In genomic region chr2:11745613-11746375, GRCh38 we compare ENCODE assay signal across 1 cellular context.
TF ChIP-seq lines count a peak whose summit lies in the region.

No MANE protein-coding gene starts in this region.

TF ChIP-seq in K562, 482 proteins besides CTCF, POLR2A, EP300 and RAD21 (continued from another document and continues in another):
- TF ChIP-seq ESRRA (IDR thresholded peaks at IDR 0.05; ENCODE audit: borderline replicate concordance, low read depth) (0 out of 2 replicates have a peak, but pooled peaks have one; percentile 15), ELK3 (CRISPR knock-in tag; IDR thresholded peaks at IDR 0.05) (no peak), ZBTB43 (CRISPR knock-in tag; IDR thresholded peaks at IDR 0.05) (no peak), ZFP36 (IDR thresholded peaks at IDR 0.05; ENCODE audit: low read depth, low read length, partially characterized antibody) (no peak), RBFOX2 (IDR thresholded peaks at IDR 0.05; ENCODE audit: low read depth, low read length) (no peak), PCBP2 (IDR thresholded peaks at IDR 0.05; ENCODE audit: low read depth, low read length, poor library complexity, severe bottlenecking) (no peak), ZNF586 (CRISPR knock-in tag; conservative IDR thresholded peaks at IDR 0.05) (no peak), ZNF699 (CRISPR knock-in tag; IDR thresholded peaks at IDR 0.05; ENCODE audit: insufficient replicate concordance) (no peak), TRIM24 (IDR thresholded peaks at IDR 0.05) (no peak), TBP (optimal IDR thresholded peaks at IDR 0.05; ENCODE audit: low read depth, low read length) (no peak), PHF20 (IDR thresholded peaks at IDR 0.05; ENCODE audit: partially characterized antibody) (no peak), MBD1 (CRISPR knock-in tag; IDR thresholded peaks at IDR 0.05) (peak; percentile 75; the same call in 1 of the 2 replicates), ATF4 (CRISPR knock-in tag; IDR thresholded peaks at IDR 0.05) (no peak), ZC3H8 (IDR thresholded peaks at IDR 0.05) (no peak), JUNB (CRISPR knock-in tag; conservative IDR thresholded peaks at IDR 0.05) (no peak), ZNF253 (CRISPR knock-in tag; conservative IDR thresholded peaks at IDR 0.05) (no peak), ZBTB33 (CRISPR knock-in tag; IDR thresholded peaks at IDR 0.05) (peak; percentile 55; the same call in 1 of the 2 replicates), CHAMP1 (IDR thresholded peaks at IDR 0.05) (no peak), ZNF184 (CRISPR knock-in tag; IDR thresholded peaks at IDR 0.05) (no peak), KDM1A (IDR thresholded peaks at IDR 0.05) (0 out of 4 replicates have a peak, but pooled peaks have one; percentile 3 to 34), PTBP1 (IDR thresholded peaks at IDR 0.05; ENCODE audit: low read depth, low read length) (no peak), RBM14 (IDR thresholded peaks at IDR 0.05; ENCODE audit: borderline replicate concordance, insufficient read depth, low read depth, low read length) (no peak), LARP7 (IDR thresholded peaks at IDR 0.05) (0 out of 2 replicates have a peak, but pooled peaks have one; percentile 67), ARID1B (IDR thresholded peaks at IDR 0.05) (0 out of 2 replicates have a peak, but pooled peaks have one; percentile 37), TGIF2 (CRISPR knock-in tag; IDR thresholded peaks at IDR 0.05) (no peak), PHTF2 (CRISPR knock-in tag; IDR thresholded peaks at IDR 0.05) (no peak), SMAD1 (IDR thresholded peaks at IDR 0.05; ENCODE audit: low read depth, low read length, partially characterized antibody) (no peak), IRF2 (CRISPR knock-in tag; IDR thresholded peaks at IDR 0.05) (no peak), ZFPM2 (CRISPR knock-in tag; IDR thresholded peaks at IDR 0.05) (no peak), ZNF395 (CRISPR knock-in tag; IDR thresholded peaks at IDR 0.05) (no peak), GATAD2B (IDR thresholded peaks at IDR 0.05; ENCODE audit: borderline replicate concordance) (no peak), ZEB2 (IDR thresholded peaks at IDR 0.05) (peak; percentile 62), NFRKB (IDR thresholded peaks at IDR 0.05; ENCODE audit: low read depth) (0 out of 2 replicates have a peak, but pooled peaks have one; percentile 46), HBP1 (CRISPR knock-in tag; IDR thresholded peaks at IDR 0.05) (no peak), DPF2 (IDR thresholded peaks at IDR 0.05) (0 out of 2 replicates have a peak, but pooled peaks have one; percentile 19), HEY1 (CRISPR knock-in tag; IDR thresholded peaks at IDR 0.05; ENCODE audit: borderline replicate concordance) (no peak), POLR3G (IDR thresholded peaks at IDR 0.05; ENCODE audit: extremely low read depth, insufficient read length, insufficient replicate concordance) (no peak), RUNX1 (IDR thresholded peaks at IDR 0.05; ENCODE audit: low read depth) (no peak), BCOR (IDR thresholded peaks at IDR 0.05) (peak; percentile 35; the same call in 1 of the 2 replicates), RBBP5 (IDR thresholded peaks at IDR 0.05; ENCODE audit: borderline replicate concordance, insufficient read depth, low read length, poor library complexity, severe bottlenecking) (no peak), THRA (IDR thresholded peaks at IDR 0.05) (no peak), CBX3 (IDR thresholded peaks at IDR 0.05; ENCODE audit: borderline replicate concordance in 1 of 2, low read length in 2 of 2) (no peak), NFXL1 (CRISPR knock-in tag; IDR thresholded peaks at IDR 0.05) (no peak), NCOA2 (IDR thresholded peaks at IDR 0.05; ENCODE audit: partially characterized antibody in 2 of 2) (no peak), KHSRP (IDR thresholded peaks at IDR 0.05) (no peak), NCOA1 (IDR thresholded peaks at IDR 0.05; ENCODE audit: low read depth) (no peak), ZC3H4 (CRISPR knock-in tag; IDR thresholded peaks at IDR 0.05; ENCODE audit: borderline replicate concordance) (no peak), TCFL5 (CRISPR knock-in tag; conservative IDR thresholded peaks at IDR 0.05) (no peak), TEAD2 (tag; IDR thresholded peaks at IDR 0.05) (no peak)
- TF ChIP-seq, protein P1, sequence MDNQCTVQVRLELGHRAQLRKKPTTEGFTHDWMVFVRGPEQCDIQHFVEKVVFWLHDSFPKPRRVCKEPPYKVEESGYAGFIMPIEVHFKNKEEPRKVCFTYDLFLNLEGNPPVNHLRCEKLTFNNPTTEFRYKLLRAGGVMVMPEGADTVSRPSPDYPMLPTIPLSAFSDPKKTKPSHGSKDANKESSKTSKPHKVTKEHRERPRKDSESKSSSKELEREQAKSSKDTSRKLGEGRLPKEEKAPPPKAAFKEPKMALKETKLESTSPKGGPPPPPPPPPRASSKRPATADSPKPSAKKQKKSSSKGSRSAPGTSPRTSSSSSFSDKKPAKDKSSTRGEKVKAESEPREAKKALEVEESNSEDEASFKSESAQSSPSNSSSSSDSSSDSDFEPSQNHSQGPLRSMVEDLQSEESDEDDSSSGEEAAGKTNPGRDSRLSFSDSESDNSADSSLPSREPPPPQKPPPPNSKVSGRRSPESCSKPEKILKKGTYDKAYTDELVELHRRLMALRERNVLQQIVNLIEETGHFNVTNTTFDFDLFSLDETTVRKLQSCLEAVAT (IDR thresholded peaks at IDR 0.05) = no peak
- TF ChIP-seq, protein P2, sequence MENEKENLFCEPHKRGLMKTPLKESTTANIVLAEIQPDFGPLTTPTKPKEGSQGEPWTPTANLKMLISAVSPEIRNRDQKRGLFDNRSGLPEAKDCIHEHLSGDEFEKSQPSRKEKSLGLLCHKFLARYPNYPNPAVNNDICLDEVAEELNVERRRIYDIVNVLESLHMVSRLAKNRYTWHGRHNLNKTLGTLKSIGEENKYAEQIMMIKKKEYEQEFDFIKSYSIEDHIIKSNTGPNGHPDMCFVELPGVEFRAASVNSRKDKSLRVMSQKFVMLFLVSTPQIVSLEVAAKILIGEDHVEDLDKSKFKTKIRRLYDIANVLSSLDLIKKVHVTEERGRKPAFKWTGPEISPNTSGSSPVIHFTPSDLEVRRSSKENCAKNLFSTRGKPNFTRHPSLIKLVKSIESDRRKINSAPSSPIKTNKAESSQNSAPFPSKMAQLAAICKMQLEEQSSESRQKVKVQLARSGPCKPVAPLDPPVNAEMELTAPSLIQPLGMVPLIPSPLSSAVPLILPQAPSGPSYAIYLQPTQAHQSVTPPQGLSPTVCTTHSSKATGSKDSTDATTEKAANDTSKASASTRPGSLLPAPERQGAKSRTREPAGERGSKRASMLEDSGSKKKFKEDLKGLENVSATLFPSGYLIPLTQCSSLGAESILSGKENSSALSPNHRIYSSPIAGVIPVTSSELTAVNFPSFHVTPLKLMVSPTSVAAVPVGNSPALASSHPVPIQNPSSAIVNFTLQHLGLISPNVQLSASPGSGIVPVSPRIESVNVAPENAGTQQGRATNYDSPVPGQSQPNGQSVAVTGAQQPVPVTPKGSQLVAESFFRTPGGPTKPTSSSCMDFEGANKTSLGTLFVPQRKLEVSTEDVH (IDR thresholded peaks at IDR 0.05; ENCODE audit: low read depth, partially characterized antibody) = no peak
